Comparison of ENCODE assay signal across 8 cellular contexts in genomic region chr4:152936446-152937279, GRCh38. TPM values are rescaled to one million over a fixed set of nuclear protein-coding genes. Genes with fewer than 3 reads are reported as not detected.
DNase-seq lines count a peak whose midpoint lies in the region; ATAC-seq, FAIRE-seq and TF ChIP-seq lines count a peak whose summit lies in the region.

No MANE protein-coding gene starts in this region.

- peaks cover 19% of the 10 kb centered on the region for H3K4me1 Mint-ChIP-seq in central memory CD8-positive, alpha-beta T cell

- H2AFZ ChIP-seq in ACC112 (ENCODE audit: low read length, unreplicated experiment): peak overlapping the region; percentile 75

- no peak for FAIRE-seq in GM12891 (lab: Jason Lieb, UNC)

- no peak for ATAC-seq in central memory CD8-positive, alpha-beta T cell (replicated peaks; ENCODE audit: extremely low read depth, poor library complexity, severe bottlenecking)
- no peak for ATAC-seq in GM18519 (IDR thresholded peaks at IDR 0.05; ENCODE audit: low FRiP score, unreplicated experiment)

- no peak for TF ChIP-seq POLR2A in GM12891 (IDR thresholded peaks at IDR 0.05; ENCODE audit: low read depth, low read length)

- H3K4me1 ChIP-seq in ACC112 (ENCODE audit: control insufficient read depth, insufficient read depth, low read length, unreplicated experiment): no peaks in the 10 kb centered on the region

- no peaks in the 10 kb centered on the region for H3K36me3 ChIP-seq in ACC112 (ENCODE audit: insufficient read depth, low read length)
- H3K36me3 ChIP-seq in kidney epithelial cell (ENCODE audit: control insufficient read depth, insufficient read depth, low read length): no peaks in the 10 kb centered on the region

- H3K27me3 ChIP-seq in ACC112 (ENCODE audit: insufficient read depth, low read length): peaks cover 72% of the 10 kb centered on the region
- peaks cover 19% of the 10 kb centered on the region for H3K27me3 ChIP-seq in kidney epithelial cell (ENCODE audit: control insufficient read depth, insufficient read depth, low read length)

- H3K27ac ChIP-seq in ACC112 (ENCODE audit: low read depth, low read length): no peak overlapping the region

- no peaks in the 10 kb centered on the region for H3K36me3 Mint-ChIP-seq in central memory CD8-positive, alpha-beta T cell (ENCODE audit: insufficient read depth)

- H3K27me3 Mint-ChIP-seq in central memory CD8-positive, alpha-beta T cell: peaks cover 62% of the 10 kb centered on the region

- H3K27ac Mint-ChIP-seq in central memory CD8-positive, alpha-beta T cell (ENCODE audit: low read depth): no peak overlapping the region

- no peak for TF ChIP-seq CTCF in kidney epithelial cell (IDR thresholded peaks at IDR 0.05; ENCODE audit: insufficient read depth, low read length, poor library complexity, severe bottlenecking)

- H3K4me3 Mint-ChIP-seq in central memory CD8-positive, alpha-beta T cell: peak overlapping the region; percentile 66

- no peaks in the 10 kb centered on the region for H3K79me2 ChIP-seq in ACC112 (ENCODE audit: control insufficient read depth, insufficient read depth, low read length, unreplicated experiment)

- H3K4me3 ChIP-seq in ACC112 (ENCODE audit: low read depth, low read length): peak overlapping the region; percentile 78
- peak overlapping the region; percentile 47 for H3K4me3 ChIP-seq in kidney epithelial cell (ENCODE audit: low read depth, low read length)

- H3K9me3 Mint-ChIP-seq in central memory CD8-positive, alpha-beta T cell: no peaks in the 10 kb centered on the region

- peak; percentile 39 for DNase-seq in GM12891 (ENCODE audit: insufficient read length, low spot score)
- DNase-seq in OCI-M1 (lab: John Stamatoyannopoulos, UW): peak; percentile 38
- no peak for DNase-seq in central memory CD8-positive, alpha-beta T cell (ENCODE audit: low spot score in 2 of 2)
- DNase-seq in kidney epithelial cell (ENCODE audit: low read depth): no peak
- DNase-seq in stimulated activated CD4-positive, alpha-beta T cell treated with anti-CD3 and anti-CD28 coated beads, Interleukin-2, amount 100 ng/mL, for 48 hours: peak; percentile 10 to 11
- no peak for DNase-seq in SHP77 treated with DMSO at 0.1 percent for 48 hours (lab: John Stamatoyannopoulos, UW)

TF ChIP-seq in GM12891, 5 proteins besides CTCF, POLR2A, EP300 and RAD21:
- TF ChIP-seq TAF1 (IDR thresholded peaks at IDR 0.05; ENCODE audit: low read depth, low read length) (no peak), POU2F2 (IDR thresholded peaks at IDR 0.05; ENCODE audit: low read depth, low read length) (no peak), SPI1 (IDR thresholded peaks at IDR 0.05; ENCODE audit: low read depth, low read length) (no peak), POLR2AphosphoS5 (IDR thresholded peaks at IDR 0.05; ENCODE audit: low read depth, low read length) (no peak), PAX5 (IDR thresholded peaks at IDR 0.05; ENCODE audit: insufficient read depth, low read length, severe bottlenecking) (no peak)

RNA-seq across cellular contexts. Expression of gene FHDC1, which starts 0.5 kb away (rescaled TPM):
- 0.04 TPM for polyA plus RNA-seq in GM12891 (2012; ENCODE audit: low read depth, missing spikeins)
- total RNA-seq in kidney epithelial cell: 3.1 and 3.7 TPM in 2 replicates

Comparison
In these comparisons a context has a peak if more than half of its experiments do, and no peak if none do; other contexts are left out.
1. DNase-seq: peak in GM12891 (single experiment), OCI-M1 (single experiment) and stimulated activated CD4-positive, alpha-beta T cell treated with anti-CD3 and anti-CD28 coated beads, Interleukin-2, amount 100 ng/mL, for 48 hours (2 of 2); none in central memory CD8-positive, alpha-beta T cell (0 of 2), kidney epithelial cell (single experiment) and SHP77 treated with DMSO at 0.1 percent for 48 hours (single experiment).